Comparison of ENCODE assay signal across 9 cellular contexts in the genomic region with DNA sequence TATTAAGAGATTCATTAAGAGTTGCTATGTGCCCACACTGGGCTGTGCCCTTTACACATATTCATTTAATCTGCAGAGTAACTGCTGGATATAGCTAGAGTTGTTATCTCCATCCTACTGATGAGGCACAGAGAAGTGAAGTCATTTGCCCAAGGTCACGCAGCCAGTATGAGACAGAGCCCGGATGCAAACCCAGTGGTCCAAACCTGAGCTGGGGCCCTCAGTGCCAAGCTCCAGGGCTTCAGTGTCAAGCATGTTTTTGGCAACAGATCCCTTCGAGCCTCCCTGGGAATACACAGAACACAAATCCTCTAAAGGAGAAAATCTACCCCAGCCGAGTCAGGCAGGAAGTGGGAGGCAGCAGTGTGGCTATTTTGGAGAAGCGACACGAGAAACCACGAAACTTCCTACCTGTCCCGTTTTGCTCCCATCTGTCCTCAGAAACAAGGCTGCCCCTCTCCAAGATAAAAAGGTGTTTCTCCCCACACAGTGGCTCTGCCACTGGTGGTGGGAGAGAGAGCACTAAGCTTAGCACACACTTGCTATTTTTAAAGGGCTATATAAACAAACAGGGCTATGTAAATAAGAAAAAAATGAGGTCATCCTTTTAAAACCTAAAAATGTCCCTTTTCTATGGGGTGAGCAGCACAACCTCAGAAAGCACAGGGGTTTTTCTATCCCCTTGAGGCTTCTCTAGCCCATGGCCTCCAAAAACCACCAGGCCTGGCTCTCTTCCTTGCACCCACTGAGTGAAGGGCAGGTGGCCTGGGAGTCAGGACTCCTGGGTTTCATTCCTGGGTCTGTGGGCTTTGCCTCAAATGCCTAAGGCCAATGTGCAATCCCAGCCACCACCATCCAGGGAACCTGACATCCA.
DNase-seq lines count a peak whose midpoint lies in the region; ATAC-seq and TF ChIP-seq lines count a peak whose summit lies in the region.
"Had no signal": no experiment of that assay in that cellular context is flagged by ENCODE, and none has a peak within 500 bp of the region (broad histone marks: within the 10 kb centered on the region; RNA-seq: fewer than 3 reads in every experiment).

No MANE protein-coding gene starts in this region.

- peak overlapping the region; percentile 80 for H3K27ac Mint-ChIP-seq in activated T-cell treated with anti-CD3 and anti-CD28 coated beads, Interleukin-2, amount 50 U/mL, for 24 hours
- peak overlapping the region; percentile 77 for H3K27ac Mint-ChIP-seq in T-helper 17 cell
- H3K27ac Mint-ChIP-seq: CD8-positive, alpha-beta T cell had no signal

- peak; percentile 26 for DNase-seq in activated T-cell treated with anti-CD3 and anti-CD28 coated beads, Interleukin-2, amount 50 U/mL, for 24 hours
- no peak for DNase-seq in activated T-cell treated with anti-CD3 and anti-CD28 coated beads, Interleukin-2, amount 50 U/mL, for 1 hour
- DNase-seq in T-helper 17 cell (no peak), ureter (ENCODE audit: low spot score) (peak; percentile 38), OCI-M1 (lab: John Stamatoyannopoulos, UW) (no peak), RWPE1 (ENCODE audit: low spot score) (no peak)
- DNase-seq in effector CD4-positive, alpha-beta T cell = no peak

- peak; percentile 64 for ATAC-seq in HG02943 (IDR thresholded peaks at IDR 0.05; ENCODE audit: low read depth, unreplicated experiment)
- ATAC-seq in T-helper 17 cell = peak; percentile 60
- ATAC-seq: CD8-positive, alpha-beta T cell had no signal

- peaks cover 94% of the 10 kb centered on the region for H3K36me3 Mint-ChIP-seq in activated T-cell treated with anti-CD3 and anti-CD28 coated beads, Interleukin-2, amount 50 U/mL, for 24 hours (ENCODE audit: low read depth)
- peaks cover 9% of the 10 kb centered on the region for H3K36me3 Mint-ChIP-seq in T-helper 17 cell (ENCODE audit: low read depth)

- peaks cover 69% of the 10 kb centered on the region for H3K4me1 Mint-ChIP-seq in activated T-cell treated with anti-CD3 and anti-CD28 coated beads, Interleukin-2, amount 50 U/mL, for 24 hours (ENCODE audit: low read depth)
- H3K4me1 Mint-ChIP-seq in T-helper 17 cell = peaks cover 40% of the 10 kb centered on the region

- H3K27ac ChIP-seq in RWPE1 = no peak overlapping the region

- no peaks in the 10 kb centered on the region for H3K9me3 ChIP-seq in T-helper 17 cell (ENCODE audit: control insufficient read depth, low read length, poor library complexity, severe bottlenecking)

- POLR2A ChIA-PET in RWPE1 (lab: Yijun Ruan, JAX; ENCODE audit: low non-redundant PET) = no interaction called here

- no peak for TF ChIP-seq CTCF in RWPE1 (conservative IDR thresholded peaks at IDR 0.05; ENCODE audit: low read depth)

- no peaks in the 10 kb centered on the region for H3K9me3 Mint-ChIP-seq in activated T-cell treated with anti-CD3 and anti-CD28 coated beads, Interleukin-2, amount 50 U/mL, for 24 hours
- H3K9me3 Mint-ChIP-seq: CD8-positive, alpha-beta T cell had no signal

- no peak overlapping the region for H3K4me3 Mint-ChIP-seq in activated T-cell treated with anti-CD3 and anti-CD28 coated beads, Interleukin-2, amount 50 U/mL, for 24 hours
- H3K4me3 Mint-ChIP-seq in T-helper 17 cell = peak overlapping the region; percentile 66
- H3K4me3 Mint-ChIP-seq: CD8-positive, alpha-beta T cell had no signal

- CTCF ChIA-PET in RWPE1 (lab: Yijun Ruan, JAX) = interaction anchor here (0.5 to 1.2 kb wide), 3 partner anchors 189 to 477 kb away, joined by 3 read pairs; no protein-coding TSS in a partner anchor

- H3K27me3 Mint-ChIP-seq in activated T-cell treated with anti-CD3 and anti-CD28 coated beads, Interleukin-2, amount 50 U/mL, for 24 hours = no peaks in the 10 kb centered on the region
- no peaks in the 10 kb centered on the region for H3K27me3 Mint-ChIP-seq in T-helper 17 cell

Comparison
In these comparisons a context has a peak if more than half of its experiments do, and no peak if none do; other contexts are left out.
1. DNase-seq: peak in activated T-cell treated with anti-CD3 and anti-CD28 coated beads, Interleukin-2, amount 50 U/mL, for 24 hours (single experiment) and ureter (single experiment); none in activated T-cell treated with anti-CD3 and anti-CD28 coated beads, Interleukin-2, amount 50 U/mL, for 1 hour (single experiment), T-helper 17 cell (0 of 3), OCI-M1 (single experiment), RWPE1 (single experiment) and effector CD4-positive, alpha-beta T cell (single experiment).